7 cellular contexts compared by ENCODE assay signal in genomic region chr6:129172279-129172995, GRCh38.
A peak's percentile ranks its signal among the peaks of the same experiment; 100 is the strongest.
DNase-seq lines count a peak whose midpoint lies in the region; ATAC-seq and TF ChIP-seq lines count a peak whose summit lies in the region.
"Not testable (repeated sequence)": the region's sequence is repeated elsewhere in the genome, so short reads cannot be mapped to it uniquely, and the experiment has no call there.

No MANE protein-coding gene starts in this region.

- not testable (repeated sequence) for H3K27ac Mint-ChIP-seq in chondrocyte (ENCODE audit: unreplicated experiment)

- H3K4me3 ChIP-seq in HUES48 (ENCODE audit: low read depth, low read length) (peak overlapping the region; percentile 65), cardiac muscle cell (peak overlapping the region; percentile 13), iPS-15b (ENCODE audit: low read depth, low read length) (peak overlapping the region; percentile 53), retinal pigment epithelial cell (ENCODE audit: low read length) (peak overlapping the region; percentile 20)
- H3K4me3 ChIP-seq in mucosa of descending colon: not testable (repeated sequence)

- H3K9me3 Mint-ChIP-seq in chondrocyte (ENCODE audit: low read depth): not testable (repeated sequence)

- H3K27ac ChIP-seq in HUES48 (ENCODE audit: low read depth, low read length): not testable (repeated sequence)
- H3K27ac ChIP-seq in cardiac muscle cell: peak overlapping the region; percentile 53

- peak overlapping the region; percentile 78 for H3K9ac ChIP-seq in HUES48 (ENCODE audit: low read depth, low read length)
- peak overlapping the region; percentile 41 for H3K9ac ChIP-seq in iPS-15b (ENCODE audit: low read depth, low read length)

- intact Hi-C loops in mucosa of descending colon (cut with DNase I, micrococcal nuclease): not testable (repeated sequence)

- H3K27me3 Mint-ChIP-seq in chondrocyte (ENCODE audit: low read depth): not testable (repeated sequence)

- H3K36me3 ChIP-seq in HUES48 (ENCODE audit: control insufficient read depth, insufficient read depth, low read length); cardiac muscle cell; iPS-15b (ENCODE audit: control insufficient read depth, insufficient read depth, low read length); mucosa of descending colon (ENCODE audit: low read depth): not testable (repeated sequence)

- not testable (repeated sequence) for H3K9me3 ChIP-seq in HUES48 (ENCODE audit: control insufficient read depth, insufficient read depth, low read length); cardiac muscle cell (ENCODE audit: low read depth); iPS-15b (ENCODE audit: control insufficient read depth, insufficient read depth, low read length); mucosa of descending colon

- not testable (repeated sequence) for H3K4me1 Mint-ChIP-seq in chondrocyte (ENCODE audit: low read depth)

- H3K4me3 Mint-ChIP-seq in chondrocyte (ENCODE audit: unreplicated experiment): peak overlapping the region; percentile 69

- not testable (repeated sequence) for ATAC-seq in mucosa of descending colon

- not testable (repeated sequence) for H3K4me1 ChIP-seq in HUES48 (ENCODE audit: control insufficient read depth, insufficient read depth, low read length); cardiac muscle cell (ENCODE audit: low read depth); iPS-15b (ENCODE audit: control insufficient read depth, insufficient read depth, low read length); mucosa of descending colon (ENCODE audit: low read depth)

- not testable (repeated sequence) for H3K36me3 Mint-ChIP-seq in chondrocyte (ENCODE audit: low read depth)

- DNase-seq in NCI-H82 (lab: John Stamatoyannopoulos, UW) (peak; percentile 48), cardiac muscle cell (ENCODE audit: low read depth in 1 of 2, low spot score in 1 of 2) (peak in 1 of 2 donors; percentile 11), mucosa of descending colon (peak in 2 of 3 donors; percentile 37 to 51)
- not testable (repeated sequence) for DNase-seq in chondrocyte (ENCODE audit: low spot score); retinal pigment epithelial cell (ENCODE audit: low read depth)

- not testable (repeated sequence) for TF ChIP-seq CTCF in chondrocyte (IDR thresholded peaks at IDR 0.05); cardiac muscle cell (IDR thresholded peaks at IDR 0.05; ENCODE audit: low read depth, low read length); mucosa of descending colon (IDR thresholded peaks at IDR 0.05); retinal pigment epithelial cell (conservative IDR thresholded peaks at IDR 0.05; ENCODE audit: low read depth, low read length)

- H3K27me3 ChIP-seq in HUES48 (ENCODE audit: control insufficient read depth, insufficient read depth, low read length); cardiac muscle cell; iPS-15b (ENCODE audit: control insufficient read depth, insufficient read depth, low read length): not testable (repeated sequence)
